ENCODE assay signal across 16 cellular contexts in genomic region chr20:46365483-46366215, GRCh38. TPM values are rescaled to one million over a fixed set of nuclear protein-coding genes. Genes with fewer than 3 reads are reported as not detected.
DNase-seq lines count a peak whose midpoint lies in the region; ATAC-seq and TF ChIP-seq lines count a peak whose summit lies in the region.
"Had no signal": no experiment of that assay in that cellular context is flagged by ENCODE, and none has a peak within 500 bp of the region (broad histone marks: within the 10 kb centered on the region; RNA-seq: fewer than 3 reads in every experiment).

No MANE protein-coding gene starts in this region.

- no peak for ATAC-seq in stimulated activated naive CD8-positive, alpha-beta T cell treated with anti-CD3 and anti-CD28 coated beads, Interleukin-15, amount 100 ng/mL, for 72 hours
- no peak for ATAC-seq in stimulated activated naive CD8-positive, alpha-beta T cell treated with anti-CD3 and anti-CD28 coated beads, Interleukin-15, Interleukin-2, amounts not matched to agents 100 U/mL and 50 U/mL, for 24 hours
- ATAC-seq in GM18861 (IDR thresholded peaks at IDR 0.05; ENCODE audit: unreplicated experiment) = no peak
- no peak for ATAC-seq in HG03135 (IDR thresholded peaks at IDR 0.05; ENCODE audit: unreplicated experiment)
- no peak for ATAC-seq in GM21360 (IDR thresholded peaks at IDR 0.05; ENCODE audit: unreplicated experiment)
- ATAC-seq: mucosa of descending colon, right cardiac atrium had no signal

- H3K27me3 ChIP-seq in mesenchymal stem cell (ENCODE audit: control insufficient read depth in 1 of 2, insufficient read depth in 1 of 2, low read length in 2 of 2) = no peaks in the 10 kb centered on the region
- H3K27me3 ChIP-seq: ascending aorta, stomach had no signal

- H3K14ac ChIP-seq in mesenchymal stem cell (ENCODE audit: low read length in 2 of 2) = no peak overlapping the region

- H3K9ac ChIP-seq in mesenchymal stem cell (ENCODE audit: low read length) = peak overlapping the region; percentile 97

- H4K8ac ChIP-seq in mesenchymal stem cell (ENCODE audit: low read length) = no peak overlapping the region

- no peak overlapping the region for H2BK120ac ChIP-seq in mesenchymal stem cell (ENCODE audit: low read depth, low read length)

- peak overlapping the region; percentile 64 for H4K91ac ChIP-seq in mesenchymal stem cell (ENCODE audit: low read length)

- no peaks in the 10 kb centered on the region for H3K27me3 Mint-ChIP-seq in stimulated activated naive CD8-positive, alpha-beta T cell treated with anti-CD3 and anti-CD28 coated beads, Interleukin-15, amount 100 ng/mL, for 72 hours
- H3K27me3 Mint-ChIP-seq in activated naive CD8-positive, alpha-beta T cell = no peaks in the 10 kb centered on the region
- no peaks in the 10 kb centered on the region for H3K27me3 Mint-ChIP-seq in type B pancreatic cell

- peaks cover 77% of the 10 kb centered on the region for H3K4me1 Mint-ChIP-seq in stimulated activated naive CD8-positive, alpha-beta T cell treated with anti-CD3 and anti-CD28 coated beads, Interleukin-15, amount 100 ng/mL, for 72 hours
- H3K4me1 Mint-ChIP-seq in activated naive CD8-positive, alpha-beta T cell (ENCODE audit: low read depth) = peaks cover 77% of the 10 kb centered on the region
- peaks cover 31% of the 10 kb centered on the region for H3K4me1 Mint-ChIP-seq in type B pancreatic cell (ENCODE audit: unreplicated experiment)

- no peak overlapping the region for H3K4me2 ChIP-seq in mesenchymal stem cell (ENCODE audit: low read length, poor library complexity, severe bottlenecking)

- WGBS in mesenchymal stem cell = 93% methylated on average over 5 of the region's 5 CpGs

- DNase-seq in stimulated activated naive CD8-positive, alpha-beta T cell treated with anti-CD3 and anti-CD28 coated beads, Interleukin-15, amount 100 ng/mL, for 72 hours = no peak
- DNase-seq in stimulated activated naive CD8-positive, alpha-beta T cell treated with anti-CD3 and anti-CD28 coated beads, Interleukin-15, Interleukin-2, amounts not matched to agents 100 U/mL and 50 U/mL, for 24 hours = no peak
- no peak for DNase-seq in mesenchymal stem cell
- no peak for DNase-seq in type B pancreatic cell (ENCODE audit: extremely low spot score, unreplicated experiment)
- DNase-seq: effector CD8-positive, alpha-beta T cell; foreskin melanocyte; mucosa of descending colon; NCI-H1105; NCI-H510A treated with DMSO at 0.1 percent for 48 hours; stomach had no signal

- no peaks in the 10 kb centered on the region for H3K9me3 ChIP-seq in mesenchymal stem cell (ENCODE audit: control insufficient read depth, low read length)
- H3K9me3 ChIP-seq: ascending aorta, mucosa of descending colon, stomach had no signal

- peaks cover 51 to 72% of the 10 kb centered on the region in 2 experiments for H3K36me3 ChIP-seq in mesenchymal stem cell (ENCODE audit: control insufficient read depth in 1 of 2, insufficient read depth in 2 of 2, low read depth in 1 of 2, low read length in 2 of 2)

- peaks cover 10% of the 10 kb centered on the region for H3K36me3 Mint-ChIP-seq in activated naive CD8-positive, alpha-beta T cell
- peaks cover 27% of the 10 kb centered on the region for H3K36me3 Mint-ChIP-seq in type B pancreatic cell

- H3K27ac Mint-ChIP-seq in stimulated activated naive CD8-positive, alpha-beta T cell treated with anti-CD3 and anti-CD28 coated beads, Interleukin-15, amount 100 ng/mL, for 72 hours = peak overlapping the region; percentile 55 to 72
- H3K27ac Mint-ChIP-seq in activated naive CD8-positive, alpha-beta T cell = peak overlapping the region; percentile 90
- peak overlapping the region; percentile 92 for H3K27ac Mint-ChIP-seq in type B pancreatic cell

- peaks cover 23% of the 10 kb centered on the region for H3K79me1 ChIP-seq in mesenchymal stem cell (replicated peaks; ENCODE audit: low read length, poor library complexity, severe bottlenecking)

- no peak overlapping the region for H2AK5ac ChIP-seq in mesenchymal stem cell (ENCODE audit: low read length, severe bottlenecking)

- no peak overlapping the region for H2BK15ac ChIP-seq in mesenchymal stem cell (ENCODE audit: low read depth, poor library complexity, severe bottlenecking)

- no peak overlapping the region for H2BK5ac ChIP-seq in mesenchymal stem cell (ENCODE audit: low read depth, low read length, poor library complexity, severe bottlenecking)

- H2BK12ac ChIP-seq in mesenchymal stem cell (ENCODE audit: low read length in 2 of 2) = no peak overlapping the region

- no peak overlapping the region for H3K18ac ChIP-seq in mesenchymal stem cell (ENCODE audit: low read depth in 1 of 2, low read length in 2 of 2)

- no peak overlapping the region for H3K4ac ChIP-seq in mesenchymal stem cell (ENCODE audit: low read depth in 1 of 2, low read length in 2 of 2)

- H2AFZ ChIP-seq in mesenchymal stem cell (ENCODE audit: low read depth, low read length) = no peak overlapping the region

- no peak overlapping the region for H3K4me3 Mint-ChIP-seq in stimulated activated naive CD8-positive, alpha-beta T cell treated with anti-CD3 and anti-CD28 coated beads, Interleukin-15, amount 100 ng/mL, for 72 hours
- H3K4me3 Mint-ChIP-seq in activated naive CD8-positive, alpha-beta T cell = peak overlapping the region; percentile 93
- peak overlapping the region; percentile 94 for H3K4me3 Mint-ChIP-seq in type B pancreatic cell

- peaks cover 11% of the 10 kb centered on the region for H3K4me1 ChIP-seq in mesenchymal stem cell (ENCODE audit: control insufficient read depth, insufficient read depth, low read depth, low read length)

- H3K27ac ChIP-seq in mesenchymal stem cell (ENCODE audit: low read length, poor library complexity, severe bottlenecking) = no peak overlapping the region

- H3K4me3 ChIP-seq in mesenchymal stem cell (ENCODE audit: insufficient read depth in 1 of 2, low read depth in 1 of 2, low read length in 2 of 2) = peak overlapping the region in 1 of 2 experiments; percentile 90
- H3K4me3 ChIP-seq: mucosa of descending colon had no signal

- H3K9me3 Mint-ChIP-seq in stimulated activated naive CD8-positive, alpha-beta T cell treated with anti-CD3 and anti-CD28 coated beads, Interleukin-15, amount 100 ng/mL, for 72 hours = no peaks in the 10 kb centered on the region
- H3K9me3 Mint-ChIP-seq in activated naive CD8-positive, alpha-beta T cell (ENCODE audit: low read depth) = no peaks in the 10 kb centered on the region
- H3K9me3 Mint-ChIP-seq in type B pancreatic cell = no peaks in the 10 kb centered on the region

- no peak for TF ChIP-seq CTCF in type B pancreatic cell (conservative IDR thresholded peaks at IDR 0.05)

- H3K23ac ChIP-seq in mesenchymal stem cell (ENCODE audit: low read length in 2 of 2) = no peak overlapping the region

RNA-seq across cellular contexts. Expression of gene ELMO2, which starts 40.8 kb away (rescaled TPM):
- polyA plus RNA-seq in mesenchymal stem cell (2013, experiment 1 of 2) = 31.9 TPM
- 31.5 TPM for polyA plus RNA-seq in mesenchymal stem cell (2013, experiment 2 of 2)
- 35.1 and 49.1 TPM in 2 replicates for total RNA-seq in type B pancreatic cell (ENCODE audit: low replicate concordance)

RNA-seq across cellular contexts. Expression of gene CDH22, which starts 57.4 kb away (rescaled TPM):
- polyA plus RNA-seq in mesenchymal stem cell (2013, experiment 1 of 2) = not detected
- not detected for polyA plus RNA-seq in mesenchymal stem cell (2013, experiment 2 of 2)
- 1.3 and 1.8 TPM in 2 replicates for total RNA-seq in type B pancreatic cell (ENCODE audit: low replicate concordance)
- total RNA-seq: ascending aorta had no signal

Comparison
In these comparisons a context has a peak if more than half of its experiments do, and no peak if none do; other contexts are left out.
1. H3K4me3 Mint-ChIP-seq: peak in activated naive CD8-positive, alpha-beta T cell (single experiment) and type B pancreatic cell (single experiment); none in stimulated activated naive CD8-positive, alpha-beta T cell treated with anti-CD3 and anti-CD28 coated beads, Interleukin-15, amount 100 ng/mL, for 72 hours (0 of 2).
2. Peak in every context shown above with its lines, with median percentiles within 50 percentile points of each other: H3K27ac Mint-ChIP-seq.